9 cellular contexts compared by ENCODE assay signal in genomic region chr10:98349508-98349922, GRCh38.
DNase-seq lines count a peak whose midpoint lies in the region; ATAC-seq, FAIRE-seq and TF ChIP-seq lines count a peak whose summit lies in the region.
"Had no signal": no experiment of that assay in that cellular context is flagged by ENCODE, and none has a peak within 500 bp of the region (broad histone marks: within the 10 kb centered on the region; RNA-seq: fewer than 3 reads in every experiment).

No MANE protein-coding gene starts in this region.

- H3K27me3 ChIP-seq in adipocyte (replicated peaks; ENCODE audit: control insufficient read depth, insufficient read depth, low read length), result peaks cover 23% of the 10 kb centered on the region
- H3K27me3 ChIP-seq in BE2C, result peaks cover 2% of the 10 kb centered on the region; the same call in 1 of the 2 replicates

- H3K9me3 ChIP-seq in adipocyte (ENCODE audit: control insufficient read depth, low read length) (peaks cover 20% of the 10 kb centered on the region), mucosa of descending colon (peaks cover 6% of the 10 kb centered on the region), BE2C (no peaks in the 10 kb centered on the region; the same call in 1 of the 2 replicates)

- no peak for FAIRE-seq in D721Med (lab: Jason Lieb, UNC)

- no peak overlapping the region for H3K9ac ChIP-seq in adipocyte (ENCODE audit: low read length)

- H3K36me3 ChIP-seq in adipocyte (ENCODE audit: control insufficient read depth, insufficient read depth, low read length, severe bottlenecking) (no peaks in the 10 kb centered on the region), mucosa of descending colon (ENCODE audit: low read depth) (no peaks in the 10 kb centered on the region), BE2C (no peaks in the 10 kb centered on the region)

- H3K4me3 ChIP-seq in adipocyte (ENCODE audit: low read length) (no peak overlapping the region), mucosa of descending colon (no peak overlapping the region), BE2C (ENCODE audit: low read depth, low read length) (no peak overlapping the region)

- H3K4me1 ChIP-seq in adipocyte (ENCODE audit: control insufficient read depth, insufficient read depth, low read length) (peaks cover 24% of the 10 kb centered on the region), mucosa of descending colon (ENCODE audit: low read depth) (peaks cover 3% of the 10 kb centered on the region), BE2C (no peaks in the 10 kb centered on the region)

- peak; percentile 99 for DNase-seq in EL
- peak; percentile 99 for DNase-seq in adipocyte (ENCODE audit: low read depth)
- peak in 1 of 3 donors; percentile 39 for DNase-seq in mucosa of descending colon
- no peak for DNase-seq in hippocampal formation (lab: John Stamatoyannopoulos, UW)
- DNase-seq in BE2C, result no peak
- no peak for DNase-seq in D721Med (ENCODE audit: insufficient read length, low spot score)
- no peak for DNase-seq in stimulated activated CD4-positive, alpha-beta T cell treated with anti-CD3 and anti-CD28 coated beads, Interleukin-2, amount 100 ng/mL, for 48 hours
- DNase-seq: stimulated activated CD4-positive, alpha-beta T cell treated with anti-CD3 and anti-CD28 coated beads, Interleukin-4, amount 100 ng/mL, for 1 hour had no signal

- intact Hi-C loops in mucosa of descending colon (cut with DNase I, micrococcal nuclease), result no loop called here

- peak; percentile 66 for ATAC-seq in HG02852 (IDR thresholded peaks at IDR 0.05; ENCODE audit: unreplicated experiment)
- ATAC-seq in mucosa of descending colon, result peak; percentile 53

- TF ChIP-seq CTCF in mucosa of descending colon (IDR thresholded peaks at IDR 0.05) (no peak), BE2C (IDR thresholded peaks at IDR 0.05; ENCODE audit: low read depth, low read length) (no peak), D721Med (IDR thresholded peaks at IDR 0.05; ENCODE audit: insufficient read depth, missing control alignments) (no peak)

Comparison
In these comparisons a context has a peak if more than half of its experiments do, and no peak if none do; other contexts are left out.
1. DNase-seq: peak in EL (single experiment) and adipocyte (single experiment); none in hippocampal formation (0 of 2), BE2C (single experiment), D721Med (single experiment) and stimulated activated CD4-positive, alpha-beta T cell treated with anti-CD3 and anti-CD28 coated beads, Interleukin-2, amount 100 ng/mL, for 48 hours (0 of 2).